In genomic region chr4:4260185-4260751, GRCh38 we compare ENCODE assay signal across 1 cellular context.
TF ChIP-seq lines count a peak whose summit lies in the region.

No MANE protein-coding gene starts in this region.

TF ChIP-seq in GM12878, 131 proteins besides CTCF, POLR2A, EP300 and RAD21:
- no peak for TF ChIP-seq RELB (IDR thresholded peaks at IDR 0.05; ENCODE audit: low read depth)
- no peak for TF ChIP-seq ATF7 (IDR thresholded peaks at IDR 0.05; ENCODE audit: low read depth)
- TF ChIP-seq TCF3 (IDR thresholded peaks at IDR 0.05; ENCODE audit: borderline replicate concordance, insufficient read depth, low read depth, low read length) = no peak
- peak; percentile 42; the same call in 1 of the 2 replicates for TF ChIP-seq SMC3 (IDR thresholded peaks at IDR 0.05; ENCODE audit: borderline replicate concordance, low read length)
- no peak for TF ChIP-seq ZBED1 (IDR thresholded peaks at IDR 0.05; ENCODE audit: borderline replicate concordance)
- TF ChIP-seq SPI1 (IDR thresholded peaks at IDR 0.05; ENCODE audit: borderline replicate concordance, insufficient read depth, low read depth, low read length) = no peak
